Comparison of ENCODE assay signal across 8 cellular contexts in the genomic region with DNA sequence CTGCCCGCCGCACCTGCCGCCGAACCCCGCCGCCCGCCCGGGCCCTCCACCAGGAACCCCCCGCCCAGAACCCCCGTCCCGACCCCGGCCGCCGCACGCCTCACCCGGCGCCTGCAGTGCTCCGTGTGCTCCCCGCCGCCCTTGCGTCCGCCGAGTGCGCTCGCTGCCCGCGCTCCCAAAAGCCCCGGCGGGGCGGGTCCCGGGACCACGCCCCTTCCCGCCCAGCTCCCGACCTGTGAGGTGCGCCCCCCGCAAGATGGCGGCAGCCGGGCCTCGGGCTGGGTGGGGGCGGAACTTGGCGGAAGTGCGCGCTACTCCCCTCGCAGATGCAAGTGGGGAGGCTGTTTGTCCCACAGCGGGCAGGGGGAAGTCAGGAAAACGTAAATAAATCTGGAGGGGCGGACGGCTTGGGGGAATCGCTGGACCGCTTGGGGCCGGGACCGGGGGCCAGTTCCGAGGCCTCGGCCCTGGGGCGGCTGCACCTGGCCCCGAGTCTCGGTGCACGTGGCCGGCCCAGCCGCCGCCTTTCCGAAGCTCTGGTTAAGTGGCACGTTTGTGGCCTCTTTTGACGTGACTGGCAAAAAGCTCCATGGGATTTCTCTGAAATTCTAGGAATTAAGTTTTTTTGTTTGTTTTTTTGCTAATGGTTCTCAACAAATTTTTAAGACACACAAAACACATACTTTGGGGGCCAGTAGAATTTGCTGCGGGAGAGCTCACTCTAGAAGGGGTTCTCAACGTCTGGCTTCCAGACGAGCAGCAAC. TPM values are rescaled to one million over a fixed set of nuclear protein-coding genes. Genes with fewer than 3 reads are reported as not detected.
DNase-seq lines count a peak whose midpoint lies in the region; ATAC-seq, FAIRE-seq and TF ChIP-seq lines count a peak whose summit lies in the region.

Gene EZR, minus strand, starts transcription at position 156 of the 764 bp plus-strand sequence. CDS start 1,275 bp downstream, outside the sequence.

- H4K8ac ChIP-seq in H1 (ENCODE audit: extremely low read depth, insufficient read depth, low read length), result peak within 1 kb of the TSS; percentile 95
- H4K8ac ChIP-seq in mesendoderm (ENCODE audit: low read depth, low read length), result peak within 1 kb of the TSS; percentile 98

- H3K27ac ChIP-seq in H1 (ENCODE audit: low read depth, low read length) (peak within 1 kb of the TSS; percentile 52; the same call in 1 of the 2 replicates), mesendoderm (ENCODE audit: low read depth, low read length) (peak within 1 kb of the TSS; percentile 94)

- TF ChIP-seq POLR2A in H1 (IDR thresholded peaks at IDR 0.05; ENCODE audit: control extremely low read depth in 1 of 2, low read depth in 2 of 2, low read length in 2 of 2), result peak; percentile 83 to 93

- no peak within 1 kb of the TSS for H2AFZ ChIP-seq in H1 (ENCODE audit: low read length)

- H3K23me2 ChIP-seq in H1 (ENCODE audit: low read depth, low read length), result peaks cover 7% of the 10 kb centered on the region

- H3K79me2 ChIP-seq in H1 (ENCODE audit: control insufficient read depth in 1 of 2, insufficient read depth in 2 of 2, low read length in 2 of 2) (peaks cover 28 to 38% of the 10 kb centered on the region in 2 experiments), mesendoderm (ENCODE audit: control insufficient read depth, insufficient read depth, low read length) (peaks cover 36% of the 10 kb centered on the region)

- H3K79me1 ChIP-seq in H1 (ENCODE audit: low read depth, low read length) (no peaks in the 10 kb centered on the region), mesendoderm (ENCODE audit: low read length) (peaks cover 6% of the 10 kb centered on the region)

- H3K4me3 ChIP-seq in H1 (ENCODE audit: extremely low read depth in 1 of 4, insufficient read depth in 2 of 4, low read depth in 3 of 4, low read length in 4 of 4), result peak within 1 kb of the TSS; percentile 69 to 88 (median 78)
- H3K4me3 ChIP-seq in mesendoderm (ENCODE audit: low read length), result peak within 1 kb of the TSS; percentile 84

- H2BK20ac ChIP-seq in H1 (ENCODE audit: low read length), result no peak within 1 kb of the TSS; the same call in 1 of the 2 replicates

- H3K36me3 ChIP-seq in H1 (ENCODE audit: control insufficient read depth in 2 of 4, insufficient read depth in 4 of 4, low read length in 3 of 4) (peaks cover 0 to 28% (median 6%) of the 10 kb centered on the region in 4 experiments; a peak in 2 of 8 replicates), mesendoderm (ENCODE audit: control insufficient read depth, insufficient read depth, low read length) (peaks cover 2% of the 10 kb centered on the region)

- peak within 1 kb of the TSS; percentile 92 for H4K91ac ChIP-seq in H1 (replicated peaks; ENCODE audit: insufficient read length, low read length)

- H4K20me1 ChIP-seq in H1 (replicated peaks in 1 of 2; ENCODE audit: control insufficient read depth in 1 of 2, insufficient read depth in 2 of 2, low read length in 2 of 2), result peaks cover 25% of the 10 kb centered on the region in 2 experiments

- no peak within 1 kb of the TSS; the same call in none of the 2 replicates for H2BK5ac ChIP-seq in H1 (ENCODE audit: low read depth, low read length)
- H2BK5ac ChIP-seq in mesendoderm (ENCODE audit: low read length), result peak within 1 kb of the TSS; percentile 73

- peaks cover 2 to 7% of the 10 kb centered on the region in 2 experiments; a peak in 3 of 4 replicates for H3K9me3 ChIP-seq in H1 (ENCODE audit: insufficient read depth in 2 of 2, low read depth in 1 of 2, low read length in 1 of 2)

- no peak for FAIRE-seq in H1 (lab: Jason Lieb, UNC)

- DNase-seq in AML-193 (lab: John Stamatoyannopoulos, UW), result peak; percentile 53 to 77
- peak; percentile 40 for DNase-seq in NCI-H82 treated with DMSO at 0.1 percent for 48 hours (lab: John Stamatoyannopoulos, UW; ENCODE audit: unreplicated experiment)
- DNase-seq in activated CD8-positive, alpha-beta memory T cell treated with anti-CD3 and anti-CD28 coated beads for 1 hour (ENCODE audit: extremely low read depth in 1 of 2, low read depth in 1 of 2), result peak; percentile 68 to 78
- DNase-seq in H1 (ENCODE audit: low read depth in 1 of 2, low spot score in 2 of 2), result peak; percentile 71 to 86
- peak; percentile 91 for DNase-seq in mesendoderm
- DNase-seq in stimulated activated CD8-positive, alpha-beta memory T cell treated with anti-CD3 and anti-CD28 coated beads, Interleukin-15, amount 100 ng/mL, for 4 hours (ENCODE audit: low read depth in 2 of 2), result peak; percentile 74 to 77

- peak within 1 kb of the TSS; percentile 44 for H4K5ac ChIP-seq in H1 (ENCODE audit: insufficient read length, low read depth, low read length)
- H4K5ac ChIP-seq in mesendoderm (ENCODE audit: low read length), result no peak within 1 kb of the TSS

- no peak for TF ChIP-seq CTCF in H1 (IDR thresholded peaks at IDR 0.05; ENCODE audit: control extremely low read depth in 1 of 3, insufficient read depth in 1 of 3, low read depth in 1 of 3, low read length in 3 of 3)

- no peak within 1 kb of the TSS for H2BK15ac ChIP-seq in H1 (ENCODE audit: low read length)
- H2BK15ac ChIP-seq in mesendoderm (replicated peaks; ENCODE audit: low read depth), result peak within 1 kb of the TSS; percentile 65

- 0 out of 2 replicates have a peak within 1 kb of the TSS, but pooled peaks have one; percentile 39 for H2BK12ac ChIP-seq in H1 (ENCODE audit: low read depth, low read length)

- peak within 1 kb of the TSS; percentile 66 to 89 (median 75); a peak in 6 of 7 replicates for H3K9ac ChIP-seq in H1 (replicated peaks in 1 of 4; ENCODE audit: extremely low read depth in 1 of 4, low read depth in 3 of 4, low read length in 3 of 4)
- H3K9ac ChIP-seq in mesendoderm (ENCODE audit: low read length), result peak within 1 kb of the TSS; percentile 89

- H3K4me1 ChIP-seq in H1 (replicated peaks in 1 of 4; ENCODE audit: control insufficient read depth in 3 of 4, insufficient read depth in 4 of 4, low read length in 3 of 4) (peaks cover 6 to 8% (median 8%) of the 10 kb centered on the region in 4 experiments; a peak in 5 of 7 replicates), mesendoderm (ENCODE audit: control insufficient read depth, low read depth, low read length) (peaks cover 7% of the 10 kb centered on the region)

- CTCF ChIA-PET in H1 (lab: Charles Lee; ENCODE audit: partially characterized antibody), result interaction anchor here (0.6 to 1.3 kb wide), 5 partner anchors 13 to 128 kb away, joined by 3 to 4 read pairs (median 3); no protein-coding TSS in a partner anchor

- 30% methylated on average over 35 of the region's 67 CpGs; no CpG with 5 or more reads in 1 of the 2 experiments for WGBS in H1 (ENCODE audit: extremely low coverage in 1 of 2, insufficient coverage in 1 of 2, insufficient read length in 1 of 2, insufficient replicate concordance in 2 of 2, low coverage in 1 of 2, low lambda C conversion rate in 2 of 2, missing lambda C conversion rate in 1 of 2), 2 experiments
- WGBS in mesendoderm (ENCODE audit: extremely low coverage, insufficient coverage, low lambda C conversion rate), result no CpG with 5 or more reads among the region's 67 CpGs

- H2BK120ac ChIP-seq in H1 (replicated peaks; ENCODE audit: low read depth, low read length), result no peak within 1 kb of the TSS
- H2BK120ac ChIP-seq in mesendoderm (ENCODE audit: low read depth, low read length), result peak within 1 kb of the TSS; percentile 95

- H2AK5ac ChIP-seq in H1 (ENCODE audit: low read depth, low read length) (0 out of 2 replicates have a peak within 1 kb of the TSS, but pooled peaks have one; percentile 46), mesendoderm (ENCODE audit: low read length) (no peak within 1 kb of the TSS)

- no peak; a peak in 1 of 3 replicates for TF ChIP-seq EP300 in H1 (IDR thresholded peaks at IDR 0.05; ENCODE audit: borderline replicate concordance in 1 of 2, low read depth in 2 of 2, low read length in 2 of 2)

- POLR2A ChIA-PET in H1 (lab: Charles Lee; ENCODE audit: partially characterized antibody), result interaction anchor here (1.0 to 2.9 kb wide), 18 partner anchors 9 to 152 kb away, joined by 3 to 34 read pairs (median 4); no protein-coding TSS in a partner anchor

- H3K23ac ChIP-seq in H1 (ENCODE audit: insufficient read length) (no peak within 1 kb of the TSS), mesendoderm (ENCODE audit: low read length) (no peak within 1 kb of the TSS)

- peak; percentile 44 for ATAC-seq in GM19025 (IDR thresholded peaks at IDR 0.05; ENCODE audit: low read depth, unreplicated experiment)
- ATAC-seq in HG03196 (IDR thresholded peaks at IDR 0.05; ENCODE audit: unreplicated experiment), result peak; percentile 40

- H3K18ac ChIP-seq in H1 (ENCODE audit: extremely low read depth, low read length) (peak within 1 kb of the TSS; percentile 83), mesendoderm (ENCODE audit: low read length) (peak within 1 kb of the TSS; percentile 100)

- TF ChIP-seq RAD21 in H1 (IDR thresholded peaks at IDR 0.05 in 1 of 2, conservative IDR thresholded peaks at IDR 0.05 in 1 of 2; ENCODE audit: low read depth in 2 of 2, low read length in 2 of 2), result peak in 1 of 2 experiments; percentile 21; a peak in 1 of 4 replicates

- H3K4ac ChIP-seq in H1 (replicated peaks; ENCODE audit: insufficient read length, low read depth, low read length) (no peak within 1 kb of the TSS), mesendoderm (ENCODE audit: low read depth, low read length) (peak within 1 kb of the TSS; percentile 98)

- H3K27me3 ChIP-seq in H1 (replicated peaks in 1 of 4; ENCODE audit: control insufficient read depth in 3 of 4, extremely low read depth in 1 of 4, insufficient read depth in 3 of 4, low read length in 3 of 4) (peaks cover 0 to 7% (median 5%) of the 10 kb centered on the region in 4 experiments; a peak in 5 of 7 replicates), mesendoderm (ENCODE audit: insufficient read depth, low read length, poor library complexity) (no peaks in the 10 kb centered on the region)

- H3K4me2 ChIP-seq in H1 (ENCODE audit: insufficient read depth in 1 of 2, low read depth in 2 of 2, low read length in 2 of 2), result peak within 1 kb of the TSS; percentile 58 to 90
- no peak within 1 kb of the TSS for H3K4me2 ChIP-seq in mesendoderm (ENCODE audit: low read length)

- no peak within 1 kb of the TSS for H3K14ac ChIP-seq in H1 (ENCODE audit: insufficient read length)

- peak within 1 kb of the TSS; percentile 22 for H3K56ac ChIP-seq in H1 (replicated peaks; ENCODE audit: insufficient read length, low read depth, low read length)
- peak within 1 kb of the TSS; percentile 92 for H3K56ac ChIP-seq in mesendoderm (ENCODE audit: low read length)

RNA-seq across cellular contexts. Expression of gene EZR, which starts in this region (rescaled TPM):
- total RNA-seq in H1 (2021; fragmentation: NEBNext Ultra II Directional; extraction: Animal tissue kit (Norgen Biotek cat#: 25700)), result 286 and 287 TPM in 2 replicates
- polyA plus RNA-seq in H1 (2011; rRNA removed), result 122 and 138 TPM in 2 replicates
- 180 TPM for polyA plus RNA-seq in H1 (2011; cell fraction: cytosol; rRNA removed)
- polyA plus RNA-seq in H1 (2011; cell fraction: nucleus; rRNA removed), result 214 TPM
- polyA plus RNA-seq in H1 (2012, experiment 1 of 2), result 182 to 212 TPM (median 197 TPM) in 4 replicates
- 94.1 TPM for polyA plus RNA-seq in H1 (2012, experiment 2 of 2)
- 180 TPM for polyA plus RNA-seq in H1 (2013, experiment 1 of 2)
- 182 TPM for polyA plus RNA-seq in H1 (2013, experiment 2 of 2)
- polyA minus RNA-seq in H1 (2011; rRNA and poly(A)+ RNA removed), result 153 and 157 TPM in 2 replicates
- polyA minus RNA-seq in H1 (2011; cell fraction: cytosol; rRNA and poly(A)+ RNA removed), result 91.7 TPM
- 77.4 TPM for polyA minus RNA-seq in H1 (2011; cell fraction: nucleus; rRNA and poly(A)+ RNA removed)
- polyA plus RNA-seq in mesendoderm (2013, experiment 1 of 2), result 145 TPM
- polyA plus RNA-seq in mesendoderm (2013, experiment 2 of 2), result 153 TPM

Comparison
In these comparisons a context has a peak if more than half of its experiments do, and no peak if none do; other contexts are left out.
1. Peak in every context shown above with its lines: DNase-seq, ATAC-seq, H3K4me3 ChIP-seq and H3K27ac ChIP-seq.
2. DNase-seq: peak in every context shown above with its lines; median percentile 91 in mesendoderm; 78 in H1; 76 in stimulated activated CD8-positive, alpha-beta memory T cell treated with anti-CD3 and anti-CD28 coated beads, Interleukin-15, amount 100 ng/mL, for 4 hours; 73 in activated CD8-positive, alpha-beta memory T cell treated with anti-CD3 and anti-CD28 coated beads for 1 hour; 65 in AML-193; 40 in NCI-H82 treated with DMSO at 0.1 percent for 48 hours.